ENCODE assay signal across 1 cellular context in the genomic region with DNA sequence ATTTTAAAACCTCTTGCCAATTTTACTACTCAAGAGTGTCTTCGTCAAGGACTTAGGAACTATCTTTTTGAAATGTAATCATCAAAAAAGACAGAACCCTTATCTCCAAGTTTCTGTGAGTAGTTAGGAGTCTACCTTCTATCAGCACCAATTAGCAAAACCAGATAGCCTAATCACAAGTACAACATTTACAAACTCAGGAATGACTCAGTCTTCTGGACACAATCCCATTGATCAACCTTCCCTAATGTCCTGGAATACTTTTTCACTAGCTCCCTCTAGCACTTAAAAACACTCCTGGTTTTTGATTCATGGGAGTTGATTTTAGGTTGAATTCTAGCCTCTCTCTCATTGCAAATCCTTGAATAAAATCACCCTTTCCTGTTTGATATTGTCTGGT.
TF ChIP-seq lines count a peak whose summit lies in the region.

No MANE protein-coding gene starts in this region.

TF ChIP-seq in WTC11, 78 proteins besides CTCF, POLR2A, EP300 and RAD21 (continued from another document):
- TF ChIP-seq, protein P1, sequence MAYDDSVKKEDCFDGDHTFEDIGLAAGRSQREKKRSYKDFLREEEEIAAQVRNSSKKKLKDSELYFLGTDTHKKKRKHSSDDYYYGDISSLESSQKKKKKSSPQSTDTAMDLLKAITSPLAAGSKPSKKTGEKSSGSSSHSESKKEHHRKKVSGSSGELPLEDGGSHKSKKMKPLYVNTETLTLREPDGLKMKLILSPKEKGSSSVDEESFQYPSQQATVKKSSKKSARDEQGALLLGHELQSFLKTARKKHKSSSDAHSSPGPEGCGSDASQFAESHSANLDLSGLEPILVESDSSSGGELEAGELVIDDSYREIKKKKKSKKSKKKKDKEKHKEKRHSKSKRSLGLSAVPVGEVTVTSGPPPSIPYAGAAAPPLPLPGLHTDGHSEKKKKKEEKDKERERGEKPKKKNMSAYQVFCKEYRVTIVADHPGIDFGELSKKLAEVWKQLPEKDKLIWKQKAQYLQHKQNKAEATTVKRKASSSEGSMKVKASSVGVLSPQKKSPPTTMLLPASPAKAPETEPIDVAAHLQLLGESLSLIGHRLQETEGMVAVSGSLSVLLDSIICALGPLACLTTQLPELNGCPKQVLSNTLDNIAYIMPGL (CRISPR knock-in tag; IDR thresholded peaks at IDR 0.05): no peak
- TF ChIP-seq MYBL2 (CRISPR knock-in tag; IDR thresholded peaks at IDR 0.05): no peak
- TF ChIP-seq, protein P2, sequence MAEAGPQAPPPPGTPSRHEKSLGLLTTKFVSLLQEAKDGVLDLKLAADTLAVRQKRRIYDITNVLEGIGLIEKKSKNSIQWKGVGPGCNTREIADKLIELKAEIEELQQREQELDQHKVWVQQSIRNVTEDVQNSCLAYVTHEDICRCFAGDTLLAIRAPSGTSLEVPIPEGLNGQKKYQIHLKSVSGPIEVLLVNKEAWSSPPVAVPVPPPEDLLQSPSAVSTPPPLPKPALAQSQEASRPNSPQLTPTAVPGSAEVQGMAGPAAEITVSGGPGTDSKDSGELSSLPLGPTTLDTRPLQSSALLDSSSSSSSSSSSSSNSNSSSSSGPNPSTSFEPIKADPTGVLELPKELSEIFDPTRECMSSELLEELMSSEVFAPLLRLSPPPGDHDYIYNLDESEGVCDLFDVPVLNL (CRISPR knock-in tag; IDR thresholded peaks at IDR 0.05; ENCODE audit: borderline replicate concordance, low read depth): no peak
